ENCODE assay signal across 17 cellular contexts in the genomic region with DNA sequence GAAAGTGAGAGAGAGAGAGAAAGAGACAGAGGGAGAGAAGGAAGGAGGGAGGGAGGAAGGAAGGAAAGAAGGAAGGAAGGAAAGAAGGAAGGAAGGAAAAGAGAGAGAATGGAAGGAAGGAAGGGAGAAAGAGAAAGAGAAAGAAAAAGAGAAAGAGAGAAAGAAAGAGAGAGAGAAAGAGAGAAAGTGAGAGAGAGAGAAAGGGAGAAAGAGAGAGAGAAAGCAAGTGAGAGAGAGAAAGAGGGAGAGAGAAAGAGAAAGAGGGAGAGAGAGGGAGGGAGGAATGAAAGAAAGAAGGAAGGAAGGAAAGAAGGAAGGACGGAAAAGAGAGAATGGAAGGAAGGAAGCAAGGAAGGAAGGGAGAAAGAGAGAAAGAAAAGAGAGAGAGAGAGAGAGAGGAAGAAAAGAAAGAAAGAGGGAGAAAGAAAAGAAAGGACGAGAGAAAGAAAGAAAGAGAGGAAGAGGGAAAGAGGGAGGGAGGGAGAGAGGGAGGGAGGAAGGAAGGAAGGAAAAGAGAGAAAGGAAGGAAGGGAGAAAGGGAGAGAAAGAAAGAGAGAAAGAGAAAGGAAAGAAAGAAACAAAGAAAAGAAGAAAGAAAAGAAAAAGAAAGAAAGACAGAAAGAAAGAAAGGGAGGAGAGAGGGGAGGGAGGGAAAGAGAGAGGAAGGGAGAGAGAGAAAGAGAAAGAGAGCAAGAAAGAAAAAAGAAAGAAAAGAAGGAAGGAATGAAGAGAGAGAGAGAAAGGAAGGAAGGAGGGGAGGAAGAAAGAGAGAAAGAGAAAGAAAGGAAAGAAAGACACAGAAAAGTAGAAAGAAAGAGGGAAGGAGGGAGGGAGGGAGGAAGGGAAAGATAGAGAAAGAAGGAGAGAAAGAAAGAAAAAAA. TPM values are rescaled to one million over a fixed set of nuclear protein-coding genes. Genes with fewer than 3 reads are reported as not detected.
"Had no signal": no experiment of that assay in that cellular context is flagged by ENCODE, and none has a peak within 500 bp of the region (broad histone marks: within the 10 kb centered on the region; RNA-seq: fewer than 3 reads in every experiment).

No MANE protein-coding gene starts in this region.

- H3K27me3 Mint-ChIP-seq: stimulated activated naive CD8-positive, alpha-beta T cell treated with anti-CD3 and anti-CD28 coated beads, Interleukin-15, Interleukin-2, amounts not matched to agents 100 ng/mL and 50 ng/mL, for 24 hours had no signal

- H3K4me3 Mint-ChIP-seq: mesothelial cell of epicardium; neural crest cell; stimulated activated naive CD8-positive, alpha-beta T cell treated with anti-CD3 and anti-CD28 coated beads, Interleukin-15, Interleukin-2, amounts not matched to agents 100 ng/mL and 50 ng/mL, for 24 hours had no signal

- H3K9me3 Mint-ChIP-seq: mesothelial cell of epicardium; stimulated activated naive CD8-positive, alpha-beta T cell treated with anti-CD3 and anti-CD28 coated beads, Interleukin-15, Interleukin-2, amounts not matched to agents 100 ng/mL and 50 ng/mL, for 24 hours had no signal

- DNase-seq: activated CD4-positive, CD25-positive, alpha-beta regulatory T cell; activated CD8-positive, alpha-beta memory T cell treated with anti-CD3 and anti-CD28 coated beads, Interleukin-2, amount 50 U/mL, for 4 hours; activated T-cell treated with anti-CD3 and anti-CD28 coated beads, Interleukin-2, amount 50 U/mL, for 48 hours; heart left ventricle; left lung; stimulated activated CD4-positive, alpha-beta T cell treated with anti-CD3 and anti-CD28 coated beads, Interleukin-2, amount 100 ng/mL, for 24 hours had no signal

- H3K27ac Mint-ChIP-seq: mesothelial cell of epicardium; stimulated activated naive CD8-positive, alpha-beta T cell treated with anti-CD3 and anti-CD28 coated beads, Interleukin-15, Interleukin-2, amounts not matched to agents 100 ng/mL and 50 ng/mL, for 24 hours had no signal

- H3K4me1 Mint-ChIP-seq: mesothelial cell of epicardium had no signal

- ATAC-seq: gastroesophageal sphincter, heart left ventricle, left lung had no signal

RNA-seq across cellular contexts. Expression of a gene that starts 10.8 kb away (rescaled TPM):
- total RNA-seq: ascending aorta; esophagus muscularis mucosa; heart left ventricle; lung microvascular endothelial cell; omental fat pad; progenitor cell of endocrine pancreas; skeletal muscle tissue; T-helper 2 cell treated with Interferon-gamma antibody and Interleukin-4, amounts not matched to agents 100 ng/mL and 5 ng/mL, for 36 hours had no signal
